Comparison of ENCODE assay signal across 1 cellular context in the genomic region with DNA sequence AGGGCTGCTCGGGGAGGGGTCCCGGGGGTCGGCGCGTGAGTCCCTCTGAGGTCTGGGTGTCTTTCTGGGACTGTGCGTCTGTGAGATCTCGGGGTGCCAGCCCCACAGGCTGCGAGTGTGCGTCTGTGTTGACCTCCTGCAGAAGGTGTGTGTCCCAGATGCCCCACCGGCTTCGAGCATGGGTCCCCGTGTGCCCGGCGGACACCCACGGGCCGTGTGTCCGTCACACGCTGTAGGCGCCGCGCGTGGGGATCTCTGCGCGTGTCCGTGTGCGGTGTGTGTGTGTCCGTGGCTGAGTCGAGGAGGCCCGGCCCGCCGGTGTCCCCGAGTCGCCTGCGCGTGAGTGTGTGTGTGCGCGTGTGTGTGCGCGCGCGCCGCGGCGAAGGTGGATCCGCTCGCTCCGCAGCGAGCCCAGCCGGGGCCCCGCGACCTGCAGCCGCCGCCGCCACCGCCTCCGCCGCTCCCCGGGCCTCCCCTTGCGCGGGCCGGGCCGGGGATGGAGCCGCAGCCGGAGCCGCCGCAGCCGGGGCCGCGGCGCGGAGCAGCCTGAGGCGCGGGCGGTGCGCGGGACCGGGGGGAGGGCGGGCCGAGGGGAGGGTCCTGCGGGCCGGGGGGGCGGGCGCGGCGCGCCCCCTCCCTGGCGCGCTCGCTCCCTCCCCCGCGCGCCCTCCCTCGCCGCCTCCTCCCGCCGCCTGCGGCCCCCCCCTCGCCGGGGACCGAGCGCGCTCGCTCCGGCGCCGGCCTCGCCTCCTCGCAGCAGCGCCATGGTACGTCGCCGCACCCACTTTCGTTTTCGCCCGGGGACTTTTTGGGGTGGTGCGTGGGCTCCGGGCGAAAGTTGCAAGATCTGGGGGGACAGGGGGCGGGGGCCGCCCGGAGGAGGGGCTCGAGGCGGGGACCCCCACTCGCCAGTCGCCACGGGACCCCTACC.
TF ChIP-seq lines count a peak whose summit lies in the region.

No MANE protein-coding gene starts in this region.

TF ChIP-seq in K562, 482 proteins besides CTCF, POLR2A, EP300 and RAD21 (continued from another document):
- TF ChIP-seq, protein P1, sequence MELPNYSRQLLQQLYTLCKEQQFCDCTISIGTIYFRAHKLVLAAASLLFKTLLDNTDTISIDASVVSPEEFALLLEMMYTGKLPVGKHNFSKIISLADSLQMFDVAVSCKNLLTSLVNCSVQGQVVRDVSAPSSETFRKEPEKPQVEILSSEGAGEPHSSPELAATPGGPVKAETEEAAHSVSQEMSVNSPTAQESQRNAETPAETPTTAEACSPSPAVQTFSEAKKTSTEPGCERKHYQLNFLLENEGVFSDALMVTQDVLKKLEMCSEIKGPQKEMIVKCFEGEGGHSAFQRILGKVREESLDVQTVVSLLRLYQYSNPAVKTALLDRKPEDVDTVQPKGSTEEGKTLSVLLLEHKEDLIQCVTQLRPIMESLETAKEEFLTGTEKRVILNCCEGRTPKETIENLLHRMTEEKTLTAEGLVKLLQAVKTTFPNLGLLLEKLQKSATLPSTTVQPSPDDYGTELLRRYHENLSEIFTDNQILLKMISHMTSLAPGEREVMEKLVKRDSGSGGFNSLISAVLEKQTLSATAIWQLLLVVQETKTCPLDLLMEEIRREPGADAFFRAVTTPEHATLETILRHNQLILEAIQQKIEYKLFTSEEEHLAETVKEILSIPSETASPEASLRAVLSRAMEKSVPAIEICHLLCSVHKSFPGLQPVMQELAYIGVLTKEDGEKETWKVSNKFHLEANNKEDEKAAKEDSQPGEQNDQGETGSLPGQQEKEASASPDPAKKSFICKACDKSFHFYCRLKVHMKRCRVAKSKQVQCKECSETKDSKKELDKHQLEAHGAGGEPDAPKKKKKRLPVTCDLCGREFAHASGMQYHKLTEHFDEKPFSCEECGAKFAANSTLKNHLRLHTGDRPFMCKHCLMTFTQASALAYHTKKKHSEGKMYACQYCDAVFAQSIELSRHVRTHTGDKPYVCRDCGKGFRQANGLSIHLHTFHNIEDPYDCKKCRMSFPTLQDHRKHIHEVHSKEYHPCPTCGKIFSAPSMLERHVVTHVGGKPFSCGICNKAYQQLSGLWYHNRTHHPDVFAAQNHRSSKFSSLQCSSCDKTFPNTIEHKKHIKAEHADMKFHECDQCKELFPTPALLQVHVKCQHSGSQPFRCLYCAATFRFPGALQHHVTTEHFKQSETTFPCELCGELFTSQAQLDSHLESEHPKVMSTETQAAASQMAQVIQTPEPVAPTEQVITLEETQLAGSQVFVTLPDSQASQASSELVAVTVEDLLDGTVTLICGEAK (IDR thresholded peaks at IDR 0.05): peak; percentile 50; the same call in 1 of the 2 replicates
- TF ChIP-seq, protein P1 (CRISPR knock-in tag; IDR thresholded peaks at IDR 0.05): no peak
- peak; percentile 78 for TF ChIP-seq ZBTB7A (IDR thresholded peaks at IDR 0.05; ENCODE audit: borderline replicate concordance, control insufficient read depth, low read depth, low read length)
- TF ChIP-seq USF2 (CRISPR knock-in tag; IDR thresholded peaks at IDR 0.05): no peak
- TF ChIP-seq ZNF785 (CRISPR knock-in tag; IDR thresholded peaks at IDR 0.05): no peak
- 0 out of 2 replicates have a peak, but pooled peaks have one; percentile 60 for TF ChIP-seq TARDBP (IDR thresholded peaks at IDR 0.05)
- TF ChIP-seq PHB (CRISPR knock-in tag; IDR thresholded peaks at IDR 0.05): no peak
- no peak for TF ChIP-seq HNRNPH1 (optimal IDR thresholded peaks at IDR 0.05; ENCODE audit: low read depth, low read length)
- TF ChIP-seq SAFB (IDR thresholded peaks at IDR 0.05; ENCODE audit: borderline replicate concordance, low read depth, low read length): peak; percentile 97
- no peak for TF ChIP-seq MED1 (CRISPR knock-in tag; IDR thresholded peaks at IDR 0.05; ENCODE audit: borderline replicate concordance)
- TF ChIP-seq IRF1 (CRISPR knock-in tag; IDR thresholded peaks at IDR 0.05; ENCODE audit: borderline replicate concordance): no peak
- TF ChIP-seq ATF1 (CRISPR knock-in tag; IDR thresholded peaks at IDR 0.05): no peak
- TF ChIP-seq ATF1 (tag; IDR thresholded peaks at IDR 0.05): peak; percentile 22; the same call in 1 of the 2 replicates
- no peak for TF ChIP-seq FOXJ2 (tag; IDR thresholded peaks at IDR 0.05)
- no peak for TF ChIP-seq CBFB (CRISPR knock-in tag; IDR thresholded peaks at IDR 0.05)
- no peak for TF ChIP-seq SMARCA5 (IDR thresholded peaks at IDR 0.05)
- peak; percentile 28 for TF ChIP-seq PHF20 (IDR thresholded peaks at IDR 0.05; ENCODE audit: partially characterized antibody)
- TF ChIP-seq, protein P2, sequence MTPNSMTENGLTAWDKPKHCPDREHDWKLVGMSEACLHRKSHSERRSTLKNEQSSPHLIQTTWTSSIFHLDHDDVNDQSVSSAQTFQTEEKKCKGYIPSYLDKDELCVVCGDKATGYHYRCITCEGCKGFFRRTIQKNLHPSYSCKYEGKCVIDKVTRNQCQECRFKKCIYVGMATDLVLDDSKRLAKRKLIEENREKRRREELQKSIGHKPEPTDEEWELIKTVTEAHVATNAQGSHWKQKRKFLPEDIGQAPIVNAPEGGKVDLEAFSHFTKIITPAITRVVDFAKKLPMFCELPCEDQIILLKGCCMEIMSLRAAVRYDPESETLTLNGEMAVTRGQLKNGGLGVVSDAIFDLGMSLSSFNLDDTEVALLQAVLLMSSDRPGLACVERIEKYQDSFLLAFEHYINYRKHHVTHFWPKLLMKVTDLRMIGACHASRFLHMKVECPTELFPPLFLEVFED (CRISPR knock-in tag; conservative IDR thresholded peaks at IDR 0.05): no peak
- no peak for TF ChIP-seq ESRRA (IDR thresholded peaks at IDR 0.05; ENCODE audit: borderline replicate concordance, low read depth)
- no peak for TF ChIP-seq PCBP2 (IDR thresholded peaks at IDR 0.05; ENCODE audit: low read depth, low read length, poor library complexity, severe bottlenecking)
